ENCODE assay signal across 28 cellular contexts in genomic region chr1:29360768-29361167, GRCh38.
"Had no signal": no experiment of that assay in that cellular context is flagged by ENCODE, and none has a peak within 500 bp of the region (broad histone marks: within the 10 kb centered on the region; RNA-seq: fewer than 3 reads in every experiment).

No MANE protein-coding gene starts in this region.

- ATAC-seq: left colon; left lung; lower lobe of right lung; naive thymus-derived CD8-positive, alpha-beta T cell; pancreas; right cardiac atrium; stimulated activated effector memory CD8-positive, alpha-beta T cell treated with anti-CD3 and anti-CD28 coated beads, Interleukin-12 subunit alpha, Interleukin-12 subunit beta, amount 100 ng/mL, for 72 hours had no signal

- H3K27ac Mint-ChIP-seq: naive thymus-derived CD8-positive, alpha-beta T cell; nephron; stimulated activated effector memory CD8-positive, alpha-beta T cell treated with anti-CD3 and anti-CD28 coated beads, Interleukin-12 subunit alpha, Interleukin-12 subunit beta, amount 100 ng/mL, for 72 hours; stimulated activated naive CD8-positive, alpha-beta T cell treated with anti-CD3 and anti-CD28 coated beads, Interleukin-15, Interleukin-2, amounts not matched to agents 100 ng/mL and 50 ng/mL, for 24 hours had no signal

- H3K4me1 ChIP-seq: left lung, lower lobe of right lung, pancreas, prostate gland, suprapubic skin, tibial artery, uterus had no signal

- H3K4me1 Mint-ChIP-seq: stimulated activated effector memory CD8-positive, alpha-beta T cell treated with anti-CD3 and anti-CD28 coated beads, Interleukin-12 subunit alpha, Interleukin-12 subunit beta, amount 100 ng/mL, for 72 hours had no signal

- H3K4me3 ChIP-seq: left lung, lower lobe of right lung, pancreas, prostate gland, skin epidermis, suprapubic skin, thoracic aorta, tibial artery, uterus had no signal

- H3K36me3 ChIP-seq: left lung, lower lobe of right lung, pancreas, prostate gland, suprapubic skin, thoracic aorta, tibial artery, uterus had no signal

- H3K27me3 ChIP-seq: pancreas, uterus had no signal

- H3K9me3 ChIP-seq: left lung, lower lobe of right lung, pancreas, prostate gland, suprapubic skin, thoracic aorta, tibial artery, uterus had no signal

- H3K36me3 Mint-ChIP-seq: naive thymus-derived CD8-positive, alpha-beta T cell; stimulated activated effector memory CD8-positive, alpha-beta T cell treated with anti-CD3 and anti-CD28 coated beads, Interleukin-12 subunit alpha, Interleukin-12 subunit beta, amount 100 ng/mL, for 72 hours had no signal

- H3K27ac ChIP-seq: left lung, lower lobe of right lung, pancreas, prostate gland, skin epidermis, suprapubic skin, thoracic aorta, tibial artery, uterus had no signal

- H3K9me3 Mint-ChIP-seq: naive thymus-derived CD8-positive, alpha-beta T cell; nephron; neural crest cell; stimulated activated effector memory CD8-positive, alpha-beta T cell treated with anti-CD3 and anti-CD28 coated beads, Interleukin-12 subunit alpha, Interleukin-12 subunit beta, amount 100 ng/mL, for 72 hours; stimulated activated naive CD8-positive, alpha-beta T cell treated with anti-CD3 and anti-CD28 coated beads, Interleukin-15, Interleukin-2, amounts not matched to agents 100 ng/mL and 50 ng/mL, for 24 hours had no signal

- H3K4me3 Mint-ChIP-seq: naive thymus-derived CD8-positive, alpha-beta T cell; nephron; neural crest cell; stimulated activated effector memory CD8-positive, alpha-beta T cell treated with anti-CD3 and anti-CD28 coated beads, Interleukin-12 subunit alpha, Interleukin-12 subunit beta, amount 100 ng/mL, for 72 hours; stimulated activated naive CD8-positive, alpha-beta T cell treated with anti-CD3 and anti-CD28 coated beads, Interleukin-15, Interleukin-2, amounts not matched to agents 100 ng/mL and 50 ng/mL, for 24 hours had no signal

- DNase-seq: hippocampal formation; kidney; left colon; left lung; lower lobe of right lung; mammary epithelial cell; mesenchymal stem cell; naive thymus-derived CD8-positive, alpha-beta T cell; nucleus accumbens; pancreas; retina; right cardiac atrium; stimulated activated CD4-positive, alpha-beta T cell treated with anti-CD3 and anti-CD28 coated beads, Interleukin-12 subunit alpha, Interleukin-12 subunit beta, amount 100 ng/mL, for 4 hours; stimulated activated CD4-positive, alpha-beta T cell treated with anti-CD3 and anti-CD28 coated beads, Interleukin-15, amount 100 ng/mL, for 24 hours; stimulated activated CD4-positive, alpha-beta T cell treated with anti-CD3 and anti-CD28 coated beads, Interleukin-2, amount 100 ng/mL, for 24 hours; stimulated activated CD4-positive, alpha-beta T cell treated with anti-CD3 and anti-CD28 coated beads, Interleukin-4, amount 100 ng/mL, for 1 hour; stimulated activated naive CD4-positive, alpha-beta T cell; tibial artery; trophoblast cell; uterus had no signal
